In the genomic region with DNA sequence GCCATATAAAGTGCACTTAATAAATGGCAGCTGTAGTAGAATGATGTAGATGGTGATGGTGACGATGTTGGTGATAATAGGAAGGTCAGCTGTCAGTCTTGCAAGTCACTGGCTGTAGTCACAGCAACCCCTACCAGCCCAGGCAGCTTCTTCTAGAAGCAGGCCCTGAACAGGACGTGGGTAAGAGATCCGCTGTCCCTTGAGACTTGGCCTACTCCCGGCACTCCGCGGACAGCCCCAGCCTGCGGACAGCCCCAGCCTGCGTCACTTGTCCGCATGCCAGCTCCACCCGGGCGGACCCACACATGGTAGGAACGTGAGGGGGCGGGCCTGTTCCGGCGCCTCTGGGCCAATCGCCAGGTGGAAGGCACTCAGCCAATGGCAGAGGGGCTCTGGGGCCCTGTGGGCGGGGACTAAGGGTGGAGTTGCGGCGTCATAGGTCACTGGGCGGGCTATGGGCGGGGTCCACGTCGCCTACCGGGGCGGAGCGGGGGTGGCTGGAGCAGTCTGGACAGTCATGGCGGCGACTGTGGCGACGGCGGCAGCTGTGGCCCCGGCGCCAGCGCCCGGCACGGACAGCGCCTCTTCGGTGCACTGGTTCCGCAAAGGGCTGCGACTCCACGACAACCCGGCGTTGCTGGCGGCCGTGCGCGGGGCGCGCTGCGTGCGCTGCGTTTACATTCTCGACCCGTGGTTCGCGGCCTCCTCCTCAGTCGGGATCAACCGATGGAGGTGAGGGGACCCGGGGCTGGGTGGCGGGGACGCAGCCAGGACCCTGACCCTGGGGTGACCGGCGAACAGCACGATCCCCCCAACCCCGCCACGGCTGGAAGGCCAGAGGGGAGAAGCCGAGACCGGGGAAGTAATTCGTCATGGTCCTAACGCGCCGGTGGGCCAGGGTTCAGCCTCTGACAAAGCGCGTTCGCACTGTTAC, we compare ENCODE assay signal across 1 cellular context.
A peak's percentile ranks its signal among the peaks of the same experiment; 100 is the strongest.
TF ChIP-seq lines count a peak whose summit lies in the region.

A gene (plus strand): TSS at position 502 of the 934 bp plus-strand sequence. CDS start 16 bp downstream, at position 518.

TF ChIP-seq in GM12878, 131 proteins besides CTCF, POLR2A, EP300 and RAD21 (continued from another document and continues in another):
- TF ChIP-seq, protein P1, sequence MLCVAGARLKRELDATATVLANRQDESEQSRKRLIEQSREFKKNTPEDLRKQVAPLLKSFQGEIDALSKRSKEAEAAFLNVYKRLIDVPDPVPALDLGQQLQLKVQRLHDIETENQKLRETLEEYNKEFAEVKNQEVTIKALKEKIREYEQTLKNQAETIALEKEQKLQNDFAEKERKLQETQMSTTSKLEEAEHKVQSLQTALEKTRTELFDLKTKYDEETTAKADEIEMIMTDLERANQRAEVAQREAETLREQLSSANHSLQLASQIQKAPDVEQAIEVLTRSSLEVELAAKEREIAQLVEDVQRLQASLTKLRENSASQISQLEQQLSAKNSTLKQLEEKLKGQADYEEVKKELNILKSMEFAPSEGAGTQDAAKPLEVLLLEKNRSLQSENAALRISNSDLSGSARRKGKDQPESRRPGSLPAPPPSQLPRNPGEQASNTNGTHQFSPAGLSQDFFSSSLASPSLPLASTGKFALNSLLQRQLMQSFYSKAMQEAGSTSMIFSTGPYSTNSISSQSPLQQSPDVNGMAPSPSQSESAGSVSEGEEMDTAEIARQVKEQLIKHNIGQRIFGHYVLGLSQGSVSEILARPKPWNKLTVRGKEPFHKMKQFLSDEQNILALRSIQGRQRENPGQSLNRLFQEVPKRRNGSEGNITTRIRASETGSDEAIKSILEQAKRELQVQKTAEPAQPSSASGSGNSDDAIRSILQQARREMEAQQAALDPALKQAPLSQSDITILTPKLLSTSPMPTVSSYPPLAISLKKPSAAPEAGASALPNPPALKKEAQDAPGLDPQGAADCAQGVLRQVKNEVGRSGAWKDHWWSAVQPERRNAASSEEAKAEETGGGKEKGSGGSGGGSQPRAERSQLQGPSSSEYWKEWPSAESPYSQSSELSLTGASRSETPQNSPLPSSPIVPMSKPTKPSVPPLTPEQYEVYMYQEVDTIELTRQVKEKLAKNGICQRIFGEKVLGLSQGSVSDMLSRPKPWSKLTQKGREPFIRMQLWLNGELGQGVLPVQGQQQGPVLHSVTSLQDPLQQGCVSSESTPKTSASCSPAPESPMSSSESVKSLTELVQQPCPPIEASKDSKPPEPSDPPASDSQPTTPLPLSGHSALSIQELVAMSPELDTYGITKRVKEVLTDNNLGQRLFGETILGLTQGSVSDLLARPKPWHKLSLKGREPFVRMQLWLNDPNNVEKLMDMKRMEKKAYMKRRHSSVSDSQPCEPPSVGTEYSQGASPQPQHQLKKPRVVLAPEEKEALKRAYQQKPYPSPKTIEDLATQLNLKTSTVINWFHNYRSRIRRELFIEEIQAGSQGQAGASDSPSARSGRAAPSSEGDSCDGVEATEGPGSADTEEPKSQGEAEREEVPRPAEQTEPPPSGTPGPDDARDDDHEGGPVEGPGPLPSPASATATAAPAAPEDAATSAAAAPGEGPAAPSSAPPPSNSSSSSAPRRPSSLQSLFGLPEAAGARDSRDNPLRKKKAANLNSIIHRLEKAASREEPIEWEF (IDR thresholded peaks at IDR 0.05; ENCODE audit: insufficient replicate concordance, low read depth, low read length) = no peak
- TF ChIP-seq CBX3 (IDR thresholded peaks at IDR 0.05; ENCODE audit: borderline replicate concordance, low read depth) (no peak), SP1 (IDR thresholded peaks at IDR 0.05; ENCODE audit: low read depth, low read length) (peak; percentile 85), IKZF2 (IDR thresholded peaks at IDR 0.05) (peak; percentile 55 to 58; a peak in 2 of 4 replicates), TCF7 (IDR thresholded peaks at IDR 0.05; ENCODE audit: borderline replicate concordance) (no peak), EED (IDR thresholded peaks at IDR 0.05; ENCODE audit: low read depth) (no peak), CHD2 (IDR thresholded peaks at IDR 0.05; ENCODE audit: borderline replicate concordance, low read depth, low read length) (peak; percentile 73; the same call in 1 of the 2 replicates), RAD51 (IDR thresholded peaks at IDR 0.05) (peak; percentile 32), NBN (IDR thresholded peaks at IDR 0.05) (peak; percentile 89), SMC3 (IDR thresholded peaks at IDR 0.05; ENCODE audit: borderline replicate concordance, low read length) (no peak), JUND (IDR thresholded peaks at IDR 0.05; ENCODE audit: low read depth, low read length) (no peak), SUPT20H (IDR thresholded peaks at IDR 0.05; ENCODE audit: borderline replicate concordance, control insufficient read depth, low read depth, low read length) (no peak), FOXM1 (IDR thresholded peaks at IDR 0.05; ENCODE audit: low read depth, low read length) (no peak), CREM (IDR thresholded peaks at IDR 0.05; ENCODE audit: low read depth) (peak; percentile 87), YY1 (IDR thresholded peaks at IDR 0.05; ENCODE audit: low read depth, low read length) (peak; percentile 98), TBL1XR1 (IDR thresholded peaks at IDR 0.05; ENCODE audit: low read depth, low read length) (no peak; the same call in 1 of the 2 replicates), MEF2B (IDR thresholded peaks at IDR 0.05; ENCODE audit: partially characterized antibody, poor library complexity, severe bottlenecking) (peak; percentile 99), ZNF24 (IDR thresholded peaks at IDR 0.05) (0 out of 2 replicates have a peak, but pooled peaks have one; percentile 11), BACH1 (IDR thresholded peaks at IDR 0.05; ENCODE audit: borderline replicate concordance) (peak; percentile 84), CBFB (IDR thresholded peaks at IDR 0.05; ENCODE audit: low read depth) (no peak), STAT1 (conservative IDR thresholded peaks at IDR 0.05) (no peak)
- TF ChIP-seq, protein P2, sequence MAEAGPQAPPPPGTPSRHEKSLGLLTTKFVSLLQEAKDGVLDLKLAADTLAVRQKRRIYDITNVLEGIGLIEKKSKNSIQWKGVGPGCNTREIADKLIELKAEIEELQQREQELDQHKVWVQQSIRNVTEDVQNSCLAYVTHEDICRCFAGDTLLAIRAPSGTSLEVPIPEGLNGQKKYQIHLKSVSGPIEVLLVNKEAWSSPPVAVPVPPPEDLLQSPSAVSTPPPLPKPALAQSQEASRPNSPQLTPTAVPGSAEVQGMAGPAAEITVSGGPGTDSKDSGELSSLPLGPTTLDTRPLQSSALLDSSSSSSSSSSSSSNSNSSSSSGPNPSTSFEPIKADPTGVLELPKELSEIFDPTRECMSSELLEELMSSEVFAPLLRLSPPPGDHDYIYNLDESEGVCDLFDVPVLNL (IDR thresholded peaks at IDR 0.05; ENCODE audit: low read depth, low read length) = no peak
- TF ChIP-seq, protein P3, sequence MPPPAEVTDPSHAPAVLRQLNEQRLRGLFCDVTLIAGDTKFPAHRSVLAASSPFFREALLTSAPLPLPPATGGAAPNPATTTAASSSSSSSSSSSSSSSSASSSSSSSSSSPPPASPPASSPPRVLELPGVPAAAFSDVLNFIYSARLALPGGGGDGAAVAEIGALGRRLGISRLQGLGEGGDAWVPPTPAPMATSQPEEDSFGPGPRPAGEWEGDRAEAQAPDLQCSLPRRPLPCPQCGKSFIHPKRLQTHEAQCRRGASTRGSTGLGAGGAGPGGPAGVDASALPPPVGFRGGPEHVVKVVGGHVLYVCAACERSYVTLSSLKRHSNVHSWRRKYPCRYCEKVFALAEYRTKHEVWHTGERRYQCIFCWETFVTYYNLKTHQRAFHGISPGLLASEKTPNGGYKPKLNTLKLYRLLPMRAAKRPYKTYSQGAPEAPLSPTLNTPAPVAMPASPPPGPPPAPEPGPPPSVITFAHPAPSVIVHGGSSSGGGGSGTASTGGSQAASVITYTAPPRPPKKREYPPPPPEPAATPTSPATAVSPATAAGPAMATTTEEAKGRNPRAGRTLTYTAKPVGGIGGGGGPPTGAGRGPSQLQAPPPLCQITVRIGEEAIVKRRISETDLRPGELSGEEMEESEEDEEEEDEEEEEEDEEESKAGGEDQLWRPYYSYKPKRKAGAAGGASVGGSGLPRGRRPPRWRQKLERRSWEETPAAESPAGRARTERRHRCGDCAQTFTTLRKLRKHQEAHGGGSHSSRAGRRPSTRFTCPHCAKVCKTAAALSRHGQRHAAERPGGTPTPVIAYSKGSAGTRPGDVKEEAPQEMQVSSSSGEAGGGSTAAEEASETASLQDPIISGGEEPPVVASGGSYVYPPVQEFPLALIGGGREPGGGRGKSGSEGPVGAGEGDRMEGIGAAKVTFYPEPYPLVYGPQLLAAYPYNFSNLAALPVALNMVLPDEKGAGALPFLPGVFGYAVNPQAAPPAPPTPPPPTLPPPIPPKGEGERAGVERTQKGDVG (CRISPR knock-in tag; IDR thresholded peaks at IDR 0.05) = no peak
- TF ChIP-seq, protein P4, sequence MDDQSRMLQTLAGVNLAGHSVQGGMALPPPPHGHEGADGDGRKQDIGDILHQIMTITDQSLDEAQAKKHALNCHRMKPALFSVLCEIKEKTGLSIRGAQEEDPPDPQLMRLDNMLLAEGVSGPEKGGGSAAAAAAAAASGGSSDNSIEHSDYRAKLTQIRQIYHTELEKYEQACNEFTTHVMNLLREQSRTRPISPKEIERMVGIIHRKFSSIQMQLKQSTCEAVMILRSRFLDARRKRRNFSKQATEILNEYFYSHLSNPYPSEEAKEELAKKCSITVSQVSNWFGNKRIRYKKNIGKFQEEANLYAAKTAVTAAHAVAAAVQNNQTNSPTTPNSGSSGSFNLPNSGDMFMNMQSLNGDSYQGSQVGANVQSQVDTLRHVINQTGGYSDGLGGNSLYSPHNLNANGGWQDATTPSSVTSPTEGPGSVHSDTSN (IDR thresholded peaks at IDR 0.05; ENCODE audit: insufficient replicate concordance, low read depth, low read length) = peak; percentile 94
- TF ChIP-seq, protein P5, sequence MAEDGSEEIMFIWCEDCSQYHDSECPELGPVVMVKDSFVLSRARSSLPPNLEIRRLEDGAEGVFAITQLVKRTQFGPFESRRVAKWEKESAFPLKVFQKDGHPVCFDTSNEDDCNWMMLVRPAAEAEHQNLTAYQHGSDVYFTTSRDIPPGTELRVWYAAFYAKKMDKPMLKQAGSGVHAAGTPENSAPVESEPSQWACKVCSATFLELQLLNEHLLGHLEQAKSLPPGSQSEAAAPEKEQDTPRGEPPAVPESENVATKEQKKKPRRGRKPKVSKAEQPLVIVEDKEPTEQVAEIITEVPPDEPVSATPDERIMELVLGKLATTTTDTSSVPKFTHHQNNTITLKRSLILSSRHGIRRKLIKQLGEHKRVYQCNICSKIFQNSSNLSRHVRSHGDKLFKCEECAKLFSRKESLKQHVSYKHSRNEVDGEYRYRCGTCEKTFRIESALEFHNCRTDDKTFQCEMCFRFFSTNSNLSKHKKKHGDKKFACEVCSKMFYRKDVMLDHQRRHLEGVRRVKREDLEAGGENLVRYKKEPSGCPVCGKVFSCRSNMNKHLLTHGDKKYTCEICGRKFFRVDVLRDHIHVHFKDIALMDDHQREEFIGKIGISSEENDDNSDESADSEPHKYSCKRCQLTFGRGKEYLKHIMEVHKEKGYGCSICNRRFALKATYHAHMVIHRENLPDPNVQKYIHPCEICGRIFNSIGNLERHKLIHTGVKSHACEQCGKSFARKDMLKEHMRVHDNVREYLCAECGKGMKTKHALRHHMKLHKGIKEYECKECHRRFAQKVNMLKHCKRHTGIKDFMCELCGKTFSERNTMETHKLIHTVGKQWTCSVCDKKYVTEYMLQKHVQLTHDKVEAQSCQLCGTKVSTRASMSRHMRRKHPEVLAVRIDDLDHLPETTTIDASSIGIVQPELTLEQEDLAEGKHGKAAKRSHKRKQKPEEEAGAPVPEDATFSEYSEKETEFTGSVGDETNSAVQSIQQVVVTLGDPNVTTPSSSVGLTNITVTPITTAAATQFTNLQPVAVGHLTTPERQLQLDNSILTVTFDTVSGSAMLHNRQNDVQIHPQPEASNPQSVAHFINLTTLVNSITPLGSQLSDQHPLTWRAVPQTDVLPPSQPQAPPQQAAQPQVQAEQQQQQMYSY (CRISPR knock-in tag; IDR thresholded peaks at IDR 0.05) = no peak
- TF ChIP-seq, protein P6, sequence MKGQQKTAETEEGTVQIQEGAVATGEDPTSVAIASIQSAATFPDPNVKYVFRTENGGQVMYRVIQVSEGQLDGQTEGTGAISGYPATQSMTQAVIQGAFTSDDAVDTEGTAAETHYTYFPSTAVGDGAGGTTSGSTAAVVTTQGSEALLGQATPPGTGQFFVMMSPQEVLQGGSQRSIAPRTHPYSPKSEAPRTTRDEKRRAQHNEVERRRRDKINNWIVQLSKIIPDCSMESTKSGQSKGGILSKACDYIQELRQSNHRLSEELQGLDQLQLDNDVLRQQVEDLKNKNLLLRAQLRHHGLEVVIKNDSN (IDR thresholded peaks at IDR 0.05; ENCODE audit: borderline replicate concordance, extremely low read length, insufficient read depth, low read depth, low read length) = peak; percentile 9
- TF ChIP-seq, protein P7, sequence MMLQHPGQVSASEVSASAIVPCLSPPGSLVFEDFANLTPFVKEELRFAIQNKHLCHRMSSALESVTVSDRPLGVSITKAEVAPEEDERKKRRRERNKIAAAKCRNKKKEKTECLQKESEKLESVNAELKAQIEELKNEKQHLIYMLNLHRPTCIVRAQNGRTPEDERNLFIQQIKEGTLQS (IDR thresholded peaks at IDR 0.05; ENCODE audit: borderline replicate concordance, extremely low read depth, low read depth, low read length) = no peak
- TF ChIP-seq, protein P8, sequence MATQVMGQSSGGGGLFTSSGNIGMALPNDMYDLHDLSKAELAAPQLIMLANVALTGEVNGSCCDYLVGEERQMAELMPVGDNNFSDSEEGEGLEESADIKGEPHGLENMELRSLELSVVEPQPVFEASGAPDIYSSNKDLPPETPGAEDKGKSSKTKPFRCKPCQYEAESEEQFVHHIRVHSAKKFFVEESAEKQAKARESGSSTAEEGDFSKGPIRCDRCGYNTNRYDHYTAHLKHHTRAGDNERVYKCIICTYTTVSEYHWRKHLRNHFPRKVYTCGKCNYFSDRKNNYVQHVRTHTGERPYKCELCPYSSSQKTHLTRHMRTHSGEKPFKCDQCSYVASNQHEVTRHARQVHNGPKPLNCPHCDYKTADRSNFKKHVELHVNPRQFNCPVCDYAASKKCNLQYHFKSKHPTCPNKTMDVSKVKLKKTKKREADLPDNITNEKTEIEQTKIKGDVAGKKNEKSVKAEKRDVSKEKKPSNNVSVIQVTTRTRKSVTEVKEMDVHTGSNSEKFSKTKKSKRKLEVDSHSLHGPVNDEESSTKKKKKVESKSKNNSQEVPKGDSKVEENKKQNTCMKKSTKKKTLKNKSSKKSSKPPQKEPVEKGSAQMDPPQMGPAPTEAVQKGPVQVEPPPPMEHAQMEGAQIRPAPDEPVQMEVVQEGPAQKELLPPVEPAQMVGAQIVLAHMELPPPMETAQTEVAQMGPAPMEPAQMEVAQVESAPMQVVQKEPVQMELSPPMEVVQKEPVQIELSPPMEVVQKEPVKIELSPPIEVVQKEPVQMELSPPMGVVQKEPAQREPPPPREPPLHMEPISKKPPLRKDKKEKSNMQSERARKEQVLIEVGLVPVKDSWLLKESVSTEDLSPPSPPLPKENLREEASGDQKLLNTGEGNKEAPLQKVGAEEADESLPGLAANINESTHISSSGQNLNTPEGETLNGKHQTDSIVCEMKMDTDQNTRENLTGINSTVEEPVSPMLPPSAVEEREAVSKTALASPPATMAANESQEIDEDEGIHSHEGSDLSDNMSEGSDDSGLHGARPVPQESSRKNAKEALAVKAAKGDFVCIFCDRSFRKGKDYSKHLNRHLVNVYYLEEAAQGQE (IDR thresholded peaks at IDR 0.05; ENCODE audit: low read depth, low read length) = peak; percentile 56; the same call in 1 of the 2 replicates
- TF ChIP-seq, protein P9, sequence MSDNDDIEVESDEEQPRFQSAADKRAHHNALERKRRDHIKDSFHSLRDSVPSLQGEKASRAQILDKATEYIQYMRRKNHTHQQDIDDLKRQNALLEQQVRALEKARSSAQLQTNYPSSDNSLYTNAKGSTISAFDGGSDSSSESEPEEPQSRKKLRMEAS (IDR thresholded peaks at IDR 0.05; ENCODE audit: low read depth, low read length) = peak; percentile 92
